In the genomic region with DNA sequence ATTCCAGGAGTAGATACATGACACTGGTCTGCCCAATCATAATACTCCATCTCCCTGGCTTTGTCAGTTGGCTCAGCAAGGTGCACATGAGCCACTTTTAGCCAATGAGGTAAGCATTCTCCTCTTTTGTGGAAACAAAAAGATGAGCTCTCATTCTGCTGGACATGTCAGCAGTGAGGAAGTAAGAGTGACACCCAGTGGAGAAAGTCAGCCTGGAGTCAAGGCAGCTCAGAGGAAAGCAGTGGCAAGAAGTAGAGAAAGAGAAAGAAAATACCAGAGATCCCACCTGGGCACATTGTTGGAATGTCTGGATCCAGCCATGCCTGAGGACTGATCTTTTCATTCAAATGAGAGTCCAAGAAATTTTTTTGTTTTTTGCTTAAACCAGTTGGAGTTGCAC, we compare ENCODE assay signal across 9 cellular contexts.
DNase-seq lines count a peak whose midpoint lies in the region; ATAC-seq and TF ChIP-seq lines count a peak whose summit lies in the region.
"Had no signal": no experiment of that assay in that cellular context is flagged by ENCODE, and none has a peak within 500 bp of the region (broad histone marks: within the 10 kb centered on the region; RNA-seq: fewer than 3 reads in every experiment).

No MANE protein-coding gene starts in this region.

- POLR2A ChIA-PET in Caco-2 (lab: Charles Lee): no interaction called here

- H3K4me1 ChIP-seq in Caco-2 (no peaks in the 10 kb centered on the region), lower lobe of right lung (no peaks in the 10 kb centered on the region)

- H3K36me3 Mint-ChIP-seq in Caco-2 (ENCODE audit: insufficient read depth, unreplicated experiment): no peaks in the 10 kb centered on the region

- H3K27me3 Mint-ChIP-seq in Caco-2 (ENCODE audit: insufficient read depth, unreplicated experiment): peaks cover 2% of the 10 kb centered on the region

- CTCF ChIA-PET in Caco-2 (lab: Charles Lee): interaction anchor here (0.7 to 1.6 kb wide), 5 partner anchors 10 to 1294 kb away, joined by 3 to 5 read pairs (median 5); no protein-coding TSS in a partner anchor

- H3K9me3 ChIP-seq in Caco-2 (no peaks in the 10 kb centered on the region), lower lobe of right lung (no peaks in the 10 kb centered on the region)

- H3K36me3 ChIP-seq in Caco-2 (ENCODE audit: control insufficient read depth, insufficient read depth, low read length) (no peaks in the 10 kb centered on the region), lower lobe of right lung (no peaks in the 10 kb centered on the region)

- BruUV-seq in Caco-2 (replicated peaks; lab: Mats Ljungman, UMichigan): no TSS peak

- ATAC-seq in GM21447 (IDR thresholded peaks at IDR 0.05; ENCODE audit: unreplicated experiment): no peak
- no peak for ATAC-seq in HG03565 (IDR thresholded peaks at IDR 0.05; ENCODE audit: unreplicated experiment)
- no peak for ATAC-seq in lower lobe of right lung
- ATAC-seq: Right ventricle myocardium inferior had no signal

- TF ChIP-seq CTCF in Caco-2 (IDR thresholded peaks at IDR 0.05; ENCODE audit: insufficient read depth in 1 of 2, low read depth in 1 of 2, low read length in 1 of 2, severe bottlenecking in 1 of 2, unreplicated experiment in 1 of 2): peak; percentile 26 to 66
- TF ChIP-seq CTCF in GM13977 (IDR thresholded peaks at IDR 0.05; ENCODE audit: extremely low read depth, insufficient read depth, missing control alignments): peak; percentile 40
- TF ChIP-seq CTCF in lower lobe of right lung (IDR thresholded peaks at IDR 0.05): no peak

- no peak overlapping the region for H3K4me3 Mint-ChIP-seq in Caco-2 (ENCODE audit: unreplicated experiment)

- intact Hi-C loops in Caco-2 (cut with micrococcal nuclease; ENCODE audit: unreplicated experiment) (no loop called here), lower lobe of right lung (cut with DNase I) (no loop called here)

- DNase-seq in Caco-2 (peak in 1 of 2 experiments; percentile 19), GM13977 (ENCODE audit: low spot score) (no peak), OCI-M1 (lab: John Stamatoyannopoulos, UW) (peak; percentile 6), iPS DF 4.7 (ENCODE audit: extremely low read depth, low spot score) (peak; percentile 58), lower lobe of right lung (no peak)
- no peak for DNase-seq in stimulated activated CD4-positive, alpha-beta T cell treated with anti-CD3 and anti-CD28 coated beads, Interleukin-4, amount 100 ng/mL, for 4 hours

- H3K4me3 ChIP-seq in Caco-2 (ENCODE audit: low read depth, low read length) (no peak overlapping the region), lower lobe of right lung (no peak overlapping the region)

- no peak overlapping the region for H3K27ac Mint-ChIP-seq in Caco-2 (ENCODE audit: unreplicated experiment)

- no peaks in the 10 kb centered on the region for H3K27me3 ChIP-seq in Caco-2 (replicated peaks; ENCODE audit: control insufficient read depth, insufficient read depth, low read length)
- peaks cover 3% of the 10 kb centered on the region for H3K27me3 ChIP-seq in lower lobe of right lung (ENCODE audit: low read depth)

- H3K9me3 Mint-ChIP-seq in Caco-2 (ENCODE audit: unreplicated experiment): no peaks in the 10 kb centered on the region

- no peak overlapping the region for H3K27ac ChIP-seq in lower lobe of right lung

- H3K4me1 Mint-ChIP-seq in Caco-2 (ENCODE audit: low read depth, unreplicated experiment): no peaks in the 10 kb centered on the region

- in situ Hi-C loops in GM13977 (cut with MboI; ENCODE audit: low pct_unique_long_range_greater_than_20kb, low sequenced_read_pairs, unreplicated experiment): no loop called here

Comparison
In these comparisons a context has a peak if more than half of its experiments do, and no peak if none do; other contexts are left out.
1. DNase-seq: peak in OCI-M1 (single experiment) and iPS DF 4.7 (single experiment); none in GM13977 (single experiment), stimulated activated CD4-positive, alpha-beta T cell treated with anti-CD3 and anti-CD28 coated beads, Interleukin-4, amount 100 ng/mL, for 4 hours (0 of 2) and lower lobe of right lung (single experiment).